Comparison of ENCODE assay signal across 8 cellular contexts in genomic region chr10:112182808-112183328, GRCh38. TPM values are rescaled to one million over a fixed set of nuclear protein-coding genes. Genes with fewer than 3 reads are reported as not detected.
DNase-seq lines count a peak whose midpoint lies in the region; ATAC-seq, FAIRE-seq and TF ChIP-seq lines count a peak whose summit lies in the region.

No MANE protein-coding gene starts in this region.

- H3K36me3 ChIP-seq in OCI-LY7 (ENCODE audit: insufficient read depth, low read length), result peaks cover 22% of the 10 kb centered on the region
- H3K36me3 ChIP-seq in esophagus squamous epithelium, result peaks cover 0 to 31% (median 0%) of the 10 kb centered on the region in 3 donors
- H3K36me3 ChIP-seq in psoas muscle (ENCODE audit: insufficient read depth in 1 of 2, low read depth in 1 of 2), result peaks cover 0 to 35% of the 10 kb centered on the region in 2 donors

- no TSS peak for BruUV-seq in OCI-LY7 (replicated peaks; lab: Mats Ljungman, UMichigan)

- TF ChIP-seq CTCF in GM12864 (IDR thresholded peaks at IDR 0.05; ENCODE audit: low read depth, low read length, missing control alignments), result no peak
- no peak for TF ChIP-seq CTCF in OCI-LY7 (conservative IDR thresholded peaks at IDR 0.05; ENCODE audit: low read length)
- TF ChIP-seq CTCF in esophagus squamous epithelium (IDR thresholded peaks at IDR 0.05), result no peak
- TF ChIP-seq CTCF in psoas muscle (IDR thresholded peaks at IDR 0.05), result no peak
- TF ChIP-seq CTCF in D721Med (IDR thresholded peaks at IDR 0.05; ENCODE audit: insufficient read depth, missing control alignments), result no peak

- H3K9me2 ChIP-seq in OCI-LY7 (ENCODE audit: insufficient read depth, low read length), result no peaks in the 10 kb centered on the region

- peak overlapping the region; percentile 83 for H3K4me2 ChIP-seq in OCI-LY7 (ENCODE audit: low read length)

- 0 out of 2 replicates have a peak, but pooled peaks cover 14% of the 10 kb centered on the region for H3K9me3 ChIP-seq in OCI-LY7 (ENCODE audit: low read length)
- no peaks in the 10 kb centered on the region for H3K9me3 ChIP-seq in esophagus squamous epithelium
- peaks cover 5% of the 10 kb centered on the region for H3K9me3 ChIP-seq in psoas muscle

- H3K27me3 ChIP-seq in esophagus squamous epithelium (no peaks in the 10 kb centered on the region), psoas muscle (ENCODE audit: insufficient read depth in 3 of 3, low read length in 2 of 3) (no peaks in the 10 kb centered on the region)

- H3K79me2 ChIP-seq in OCI-LY7 (ENCODE audit: insufficient read depth, low read depth, low read length), result peaks cover 6% of the 10 kb centered on the region; the same call in 1 of the 2 replicates

- CTCF ChIA-PET in OCI-LY7 (lab: Charles Lee; ENCODE audit: unreplicated experiment), result interaction anchor here (1.0 to 1.2 kb wide), 2 partner anchors 12 to 44 kb away, joined by 3 read pairs; no protein-coding TSS in a partner anchor

- no peak overlapping the region for H3K27ac ChIP-seq in OCI-LY7 (ENCODE audit: low read depth, low read length, poor library complexity, severe bottlenecking)
- peak overlapping the region; percentile 80 to 86 (median 81) for H3K27ac ChIP-seq in esophagus squamous epithelium
- peak overlapping the region; percentile 92 for H3K27ac ChIP-seq in psoas muscle

- no peak for ATAC-seq in psoas muscle
- ATAC-seq in GM19035 (IDR thresholded peaks at IDR 0.05; ENCODE audit: unreplicated experiment), result no peak

- intact Hi-C loops in OCI-LY7 (cut with micrococcal nuclease; ENCODE audit: unreplicated experiment), result loop anchor here (5.0 kb wide), 3 partner anchors 194 to 769 kb away; partner anchors contain the start of genes TCF7L2, VTI1A and ZDHHC6
- intact Hi-C loops in esophagus squamous epithelium (cut with DNase I), result no loop called here
- intact Hi-C loops in psoas muscle (cut with DNase I), result loop anchor here (5.0 to 10.0 kb wide), 4 partner anchors 119 to 264 kb away; partner anchors contain the start of genes VTI1A (in 2 of the 2) and ZDHHC6 (in 2 of the 2)

- no peaks in the 10 kb centered on the region for H4K20me1 ChIP-seq in OCI-LY7 (ENCODE audit: insufficient read depth, low read length)

- H3K4me1 ChIP-seq in OCI-LY7 (ENCODE audit: insufficient read depth, low read length, poor library complexity, severe bottlenecking) (peaks cover 17% of the 10 kb centered on the region), esophagus squamous epithelium (peaks cover 0 to 25% (median 5%) of the 10 kb centered on the region in 3 donors), psoas muscle (peaks cover 13% of the 10 kb centered on the region)

- POLR2A ChIA-PET in OCI-LY7 (lab: Charles Lee), result interaction anchor here (0.6 to 4.2 kb wide), 7 partner anchors 8 to 294 kb away, joined by 3 to 28 read pairs (median 4); no protein-coding TSS in a partner anchor

- FAIRE-seq in D721Med (lab: Jason Lieb, UNC), result no peak

- DNase-seq in GM12864 (ENCODE audit: low read depth) (no peak), OCI-LY7 (ENCODE audit: low spot score) (no peak), esophagus squamous epithelium (lab: John Stamatoyannopoulos, UW) (no peak), psoas muscle (no peak), D721Med (ENCODE audit: insufficient read length, low spot score) (no peak), mucosa of gallbladder (ENCODE audit: low spot score) (no peak)
- DNase-seq in central memory CD4-positive, alpha-beta T cell, result no peak

- WGBS in esophagus squamous epithelium, 2 donors, result 29 to 33% methylated on average over 10 of the region's 10 CpGs
- WGBS in psoas muscle, 3 donors, result 16 to 24% (median 20%) methylated on average over 10 of the region's 10 CpGs

- no peak for TF ChIP-seq POLR2A in esophagus squamous epithelium (IDR thresholded peaks at IDR 0.05)

- H2AFZ ChIP-seq in OCI-LY7 (ENCODE audit: low read length), result peak overlapping the region; percentile 98

- H3K4me3 ChIP-seq in GM12864 (ENCODE audit: low read depth, low read length) (peak overlapping the region; percentile 98), OCI-LY7 (ENCODE audit: low read depth, low read length, poor library complexity, severe bottlenecking) (peak overlapping the region; percentile 94), esophagus squamous epithelium (peak overlapping the region; percentile 64 to 89 (median 81)), psoas muscle (peak overlapping the region; percentile 73)

RNA-seq across cellular contexts. Expression of gene GPAM, which starts 0.7 kb away (rescaled TPM):
- 6.9 and 7.5 TPM in 2 replicates for total RNA-seq in OCI-LY7 (2014; rRNA removed; shearing (Covaris generic))
- 7.9 and 13.0 TPM in 2 replicates for total RNA-seq in OCI-LY7 (2022)
- 1 to 10 TPM; 2.4 to 4.4 (median 4.1) TPM for total RNA-seq in esophagus squamous epithelium
- 10 to 100 TPM; 10.2 to 20.1 (median 12.6) TPM for total RNA-seq in psoas muscle
- 10 to 100 TPM in 1 of 3 donors, 1 to 10 TPM in 2; 3.2 to 11.9 (median 9.1) TPM for polyA plus RNA-seq in psoas muscle
- 19.6 TPM for total RNA-seq in mucosa of gallbladder
